In genomic region chr18:13585379-13586153, GRCh38 we compare ENCODE assay signal across 15 cellular contexts.
DNase-seq lines count a peak whose midpoint lies in the region; ATAC-seq lines count a peak whose summit lies in the region.
"Had no signal": no experiment of that assay in that cellular context is flagged by ENCODE, and none has a peak within 500 bp of the region (broad histone marks: within the 10 kb centered on the region; RNA-seq: fewer than 3 reads in every experiment).

No MANE protein-coding gene starts in this region.

- H3K9me3 Mint-ChIP-seq in activated naive CD8-positive, alpha-beta T cell treated with anti-CD3 and anti-CD28 coated beads, Interleukin-2, amount 10 ng/mL, durations not matched to agents 7 days and 5 days, result no peaks in the 10 kb centered on the region

- H3K27me3 ChIP-seq in BLaER1 treated with 17β-estradiol and CSF1 and Interleukin-3, amounts not matched to agents 10 nM and 100 nM, result no peaks in the 10 kb centered on the region
- H3K27me3 ChIP-seq: suprapubic skin had no signal

- H3K9me3 ChIP-seq in BLaER1 treated with 17β-estradiol and CSF1 and Interleukin-3, amounts not matched to agents 10 nM and 100 nM (replicated peaks in 1 of 11), result no peaks in the 10 kb centered on the region
- H3K9me3 ChIP-seq: suprapubic skin had no signal

- H3K4me1 Mint-ChIP-seq in activated naive CD8-positive, alpha-beta T cell treated with anti-CD3 and anti-CD28 coated beads, Interleukin-2, amount 10 ng/mL, durations not matched to agents 7 days and 5 days, result peaks cover 63% of the 10 kb centered on the region

- POLR2A ChIA-PET in activated naive CD8-positive, alpha-beta T cell treated with anti-CD3 and anti-CD28 coated beads, Interleukin-2, amount 10 ng/mL, durations not matched to agents 7 days and 5 days (lab: Charles Lee), result interaction anchor here (1.1 to 1.7 kb wide), 3 partner anchors 14 to 29 kb away, joined by 3 to 4 read pairs (median 4); no protein-coding TSS in a partner anchor

- H3K9ac ChIP-seq in BLaER1 treated with 17β-estradiol and CSF1 and Interleukin-3, amounts not matched to agents 10 nM and 100 nM, result peak overlapping the region in 5 of 11 experiments; percentile 0 to 52 (median 16); a peak in 5 of 22 replicates

- H3K36me3 ChIP-seq in BLaER1 treated with 17β-estradiol and CSF1 and Interleukin-3, amounts not matched to agents 10 nM and 100 nM, result peaks cover 0 to 34% (median 7%) of the 10 kb centered on the region in 11 experiments; a peak in 6 of 22 replicates
- H3K36me3 ChIP-seq: suprapubic skin had no signal

- peak; percentile 45 for ATAC-seq in GM18867 (IDR thresholded peaks at IDR 0.05; ENCODE audit: unreplicated experiment)
- ATAC-seq in activated naive CD8-positive, alpha-beta T cell treated with anti-CD3 and anti-CD28 coated beads, Interleukin-2, amount 10 ng/mL, durations not matched to agents 7 days and 5 days (ENCODE audit: low read depth), result no peak
- no peak for ATAC-seq in GM21390 (IDR thresholded peaks at IDR 0.05; ENCODE audit: unreplicated experiment)
- ATAC-seq in HG02885 (IDR thresholded peaks at IDR 0.05; ENCODE audit: poor library complexity, unreplicated experiment), result no peak

- H3K27ac Mint-ChIP-seq in activated naive CD8-positive, alpha-beta T cell treated with anti-CD3 and anti-CD28 coated beads, Interleukin-2, amount 10 ng/mL, durations not matched to agents 7 days and 5 days, result peak overlapping the region; percentile 32

- H3K27ac ChIP-seq in BLaER1 treated with 17β-estradiol and CSF1 and Interleukin-3, amounts not matched to agents 10 nM and 100 nM, result peak overlapping the region in 10 of 11 experiments; percentile 5 to 65 (median 26); a peak in 13 of 22 replicates
- H3K27ac ChIP-seq: C4-2B, suprapubic skin had no signal

- H3K4me2 ChIP-seq in BLaER1 treated with 17β-estradiol and CSF1 and Interleukin-3, amounts not matched to agents 10 nM and 100 nM, result peak overlapping the region; percentile 42 to 87 (median 65)

- peaks cover 67 to 90% (median 81%) of the 10 kb centered on the region in 10 experiments for H3K4me1 ChIP-seq in BLaER1 treated with 17β-estradiol and CSF1 and Interleukin-3, amounts not matched to agents 10 nM and 100 nM

- H4K20me1 ChIP-seq in BLaER1 treated with 17β-estradiol and CSF1 and Interleukin-3, amounts not matched to agents 10 nM and 100 nM, result peaks cover 0 to 35% (median 5%) of the 10 kb centered on the region in 11 experiments; a peak in 11 of 22 replicates

- peak; percentile 24 to 36 for DNase-seq in Kasumi-1 (lab: John Stamatoyannopoulos, UW)
- DNase-seq in activated naive CD8-positive, alpha-beta T cell treated with anti-CD3 and anti-CD28 coated beads, Interleukin-2, amount 10 ng/mL, durations not matched to agents 7 days and 5 days, result no peak
- no peak for DNase-seq in COLO829 (ENCODE audit: low spot score)
- no peak for DNase-seq in NK-92 treated with Interleukin-12 subunit alpha and Interleukin-12 subunit beta, amount 100 ng/mL, for 24 hours (lab: John Stamatoyannopoulos, UW)
- DNase-seq: effector memory CD4-positive, alpha-beta T cell; glutamatergic neuron; left ventricle myocardium superior; SHP77 treated with DMSO at 0.1 percent for 48 hours had no signal

- peaks cover 28% of the 10 kb centered on the region for H3K36me3 Mint-ChIP-seq in activated naive CD8-positive, alpha-beta T cell treated with anti-CD3 and anti-CD28 coated beads, Interleukin-2, amount 10 ng/mL, durations not matched to agents 7 days and 5 days

- no peak overlapping the region for H3K4me3 ChIP-seq in BLaER1 treated with 17β-estradiol and CSF1 and Interleukin-3, amounts not matched to agents 10 nM and 100 nM
- H3K4me3 ChIP-seq: suprapubic skin had no signal

- H3K27me3 Mint-ChIP-seq in activated naive CD8-positive, alpha-beta T cell treated with anti-CD3 and anti-CD28 coated beads, Interleukin-2, amount 10 ng/mL, durations not matched to agents 7 days and 5 days, result no peaks in the 10 kb centered on the region
- H3K27me3 Mint-ChIP-seq: activated CD4-positive, alpha-beta T cell treated with anti-CD3 and anti-CD28 coated beads, Interleukin-2, amount 10 ng/mL, durations not matched to agents 24 days and 14 days had no signal

- peak overlapping the region; percentile 7 for H3K4me3 Mint-ChIP-seq in activated naive CD8-positive, alpha-beta T cell treated with anti-CD3 and anti-CD28 coated beads, Interleukin-2, amount 10 ng/mL, durations not matched to agents 7 days and 5 days

Comparison
In these comparisons a context has a peak if more than half of its experiments do, and no peak if none do; other contexts are left out.
1. DNase-seq: peak in Kasumi-1 (2 of 2); none in activated naive CD8-positive, alpha-beta T cell treated with anti-CD3 and anti-CD28 coated beads, Interleukin-2, amount 10 ng/mL, durations not matched to agents 7 days and 5 days (single experiment), COLO829 (single experiment) and NK-92 treated with Interleukin-12 subunit alpha and Interleukin-12 subunit beta, amount 100 ng/mL, for 24 hours (single experiment).